Comparison of ENCODE assay signal across 16 cellular contexts in the genomic region with DNA sequence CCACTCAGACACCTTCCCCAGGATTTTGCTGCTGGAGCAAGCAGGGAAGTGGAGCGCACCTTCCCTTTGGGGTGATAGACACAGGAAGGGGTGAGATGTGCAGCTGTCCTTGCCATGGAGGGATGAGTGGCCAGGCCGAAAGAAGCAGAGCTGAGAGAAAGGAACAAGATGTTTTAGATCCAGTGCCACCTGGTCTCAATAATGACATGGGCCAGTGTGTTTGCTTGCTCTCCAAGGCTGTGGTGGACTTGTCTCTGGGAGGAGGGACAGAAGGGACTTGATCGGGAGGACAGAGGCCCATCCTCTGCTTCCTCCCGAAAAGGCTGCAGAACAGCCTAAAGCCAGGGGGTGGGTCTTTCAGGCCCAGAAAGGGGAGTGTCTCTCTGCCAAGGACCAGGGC.
DNase-seq lines count a peak whose midpoint lies in the region; ATAC-seq, FAIRE-seq and TF ChIP-seq lines count a peak whose summit lies in the region.
"Had no signal": no experiment of that assay in that cellular context is flagged by ENCODE, and none has a peak within 500 bp of the region (broad histone marks: within the 10 kb centered on the region; RNA-seq: fewer than 3 reads in every experiment).

No MANE protein-coding gene starts in this region.

- H2BK5ac ChIP-seq in IMR-90 (ENCODE audit: low read depth, low read length, poor library complexity, severe bottlenecking), result no peak overlapping the region

- intact Hi-C loops in IMR-90 (cut with micrococcal nuclease), result no loop called here

- TF ChIP-seq POLR2A in IMR-90 (IDR thresholded peaks at IDR 0.05; ENCODE audit: low read depth, low read length), result no peak

- H3K36me3 Mint-ChIP-seq in stimulated activated effector memory CD8-positive, alpha-beta T cell treated with anti-CD3 and anti-CD28 coated beads, Interleukin-12 subunit alpha, Interleukin-12 subunit beta, amount 100 ng/mL, for 72 hours, result no peaks in the 10 kb centered on the region

- no peak overlapping the region for H3K14ac ChIP-seq in IMR-90 (replicated peaks; ENCODE audit: low read depth, low read length)

- H3K27ac Mint-ChIP-seq in stimulated activated effector memory CD8-positive, alpha-beta T cell treated with anti-CD3 and anti-CD28 coated beads, Interleukin-12 subunit alpha, Interleukin-12 subunit beta, amount 100 ng/mL, for 72 hours, result peak overlapping the region; percentile 70
- H3K27ac Mint-ChIP-seq: HFFc6 had no signal

- H3K9me1 ChIP-seq in IMR-90 (ENCODE audit: insufficient read depth, low read length), result no peaks in the 10 kb centered on the region

- no peak overlapping the region for H2AK9ac ChIP-seq in IMR-90 (replicated peaks; ENCODE audit: low read depth, low read length, poor library complexity)

- BruUV-seq in IMR-90 (replicated peaks; lab: Mats Ljungman, UMichigan), result no TSS peak

- no peak overlapping the region for H2BK15ac ChIP-seq in IMR-90 (ENCODE audit: low read depth, low read length)

- no peak overlapping the region for H2BK120ac ChIP-seq in IMR-90 (ENCODE audit: low read depth, low read length)

- peak; percentile 38 for DNase-seq in GM12865 (ENCODE audit: low read depth)
- DNase-seq in IMR-90, result no peak
- DNase-seq in bronchial epithelial cell (ENCODE audit: low read depth), result no peak
- DNase-seq in stimulated activated effector memory CD8-positive, alpha-beta T cell treated with anti-CD3 and anti-CD28 coated beads, Interleukin-12 subunit alpha, Interleukin-12 subunit beta, amount 100 ng/mL, for 72 hours (ENCODE audit: low spot score in 2 of 2), result no peak
- no peak for DNase-seq in Kasumi-1 (lab: John Stamatoyannopoulos, UW)
- DNase-seq in T-helper 2 cell, result no peak
- DNase-seq in RWPE1 (ENCODE audit: low spot score), result no peak
- DNase-seq: GF-D8, HFFc6, KG1, NCI-H1092 treated with DMSO at 0.1 percent for 48 hours, NCI-H1694, NCI-H774, SW 1271 had no signal

- H3K4me1 Mint-ChIP-seq in stimulated activated effector memory CD8-positive, alpha-beta T cell treated with anti-CD3 and anti-CD28 coated beads, Interleukin-12 subunit alpha, Interleukin-12 subunit beta, amount 100 ng/mL, for 72 hours, result peaks cover 34% of the 10 kb centered on the region

- H3K4me2 ChIP-seq in IMR-90 (ENCODE audit: low read depth, low read length), result no peak overlapping the region

- TF ChIP-seq CTCF in GM12865 (IDR thresholded peaks at IDR 0.05; ENCODE audit: insufficient read depth, low read depth, low read length, missing control alignments), result no peak
- no peak for TF ChIP-seq CTCF in IMR-90 (conservative IDR thresholded peaks at IDR 0.05; ENCODE audit: low read depth, low read length)
- no peak for TF ChIP-seq CTCF in bronchial epithelial cell (IDR thresholded peaks at IDR 0.05; ENCODE audit: insufficient read depth, low read length, severe bottlenecking)
- TF ChIP-seq CTCF in RWPE1 (conservative IDR thresholded peaks at IDR 0.05; ENCODE audit: low read depth), result no peak

- H3K27me3 ChIP-seq in IMR-90 (ENCODE audit: control insufficient read depth, insufficient read depth, low read length) (peaks cover 36% of the 10 kb centered on the region), bronchial epithelial cell (ENCODE audit: control insufficient read depth, insufficient read depth, low read length) (peaks cover 16% of the 10 kb centered on the region)
- H3K27me3 ChIP-seq: SJSA1 had no signal

- no CpG with 5 or more reads among the region's 4 CpGs for WGBS in IMR-90 (ENCODE audit: extremely low coverage in 2 of 2, insufficient read length in 1 of 2), 2 experiments

- no peaks in the 10 kb centered on the region for H3K9me3 Mint-ChIP-seq in stimulated activated effector memory CD8-positive, alpha-beta T cell treated with anti-CD3 and anti-CD28 coated beads, Interleukin-12 subunit alpha, Interleukin-12 subunit beta, amount 100 ng/mL, for 72 hours
- H3K9me3 Mint-ChIP-seq: HFFc6 had no signal

- H3K36me3 ChIP-seq in IMR-90 (ENCODE audit: control insufficient read depth, insufficient read depth, low read length) (no peaks in the 10 kb centered on the region), bronchial epithelial cell (ENCODE audit: control insufficient read depth, insufficient read depth, low read length) (no peaks in the 10 kb centered on the region)
- H3K36me3 ChIP-seq: SJSA1 had no signal

- peaks cover 3% of the 10 kb centered on the region; the same call in 1 of the 2 replicates for H3K4me1 ChIP-seq in IMR-90 (ENCODE audit: control insufficient read depth, insufficient read depth, low read length)

- CTCF ChIA-PET in IMR-90 (lab: Yijun Ruan, JAX), result interaction anchor here (1.0 kb wide), 1 partner anchor 23 kb away, joined by 3 read pairs; no protein-coding TSS in a partner anchor
- CTCF ChIA-PET in RWPE1 (lab: Yijun Ruan, JAX), result interaction anchor here (0.6 kb wide), 1 partner anchor 63 kb away, joined by 4 read pairs; no protein-coding TSS in a partner anchor

- no peaks in the 10 kb centered on the region for H3K79me1 ChIP-seq in IMR-90 (ENCODE audit: low read depth in 1 of 2, low read length in 2 of 2)

- dilution Hi-C loops in IMR-90 (cut with HindIII; ENCODE audit: low sequenced_read_pairs, unreplicated experiment), result no loop called here

- no peak overlapping the region for H3K4me3 Mint-ChIP-seq in stimulated activated effector memory CD8-positive, alpha-beta T cell treated with anti-CD3 and anti-CD28 coated beads, Interleukin-12 subunit alpha, Interleukin-12 subunit beta, amount 100 ng/mL, for 72 hours
- H3K4me3 Mint-ChIP-seq: HFFc6 had no signal

- H4K20me1 ChIP-seq in IMR-90 (ENCODE audit: insufficient read depth, low read length), result no peaks in the 10 kb centered on the region

- H3K4me3 ChIP-seq in GM12865 (ENCODE audit: low read depth, low read length) (peak overlapping the region; percentile 32), IMR-90 (ENCODE audit: insufficient read depth, low read depth, low read length) (no peak overlapping the region), bronchial epithelial cell (ENCODE audit: low read depth, low read length) (no peak overlapping the region)
- H3K4me3 ChIP-seq: SJSA1 had no signal

- peaks cover 3% of the 10 kb centered on the region for H3K9me3 ChIP-seq in IMR-90 (ENCODE audit: control insufficient read depth, insufficient read depth, low read length)
- H3K9me3 ChIP-seq: SJSA1 had no signal

- no peak overlapping the region for H2AK5ac ChIP-seq in IMR-90 (ENCODE audit: low read depth, low read length)

- in situ Hi-C loops in IMR-90 (cut with MboI; ENCODE audit: low sequenced_read_pairs), result no loop called here

- H2AFZ ChIP-seq in IMR-90 (replicated peaks; ENCODE audit: low read length, poor library complexity), result peak overlapping the region; percentile 44

- no peak overlapping the region for H3K56ac ChIP-seq in IMR-90 (ENCODE audit: extremely low read depth, insufficient read depth, low read length)

- peak; percentile 7 for FAIRE-seq in bronchial epithelial cell (lab: Jason Lieb, UNC)
- FAIRE-seq: H1 had no signal

- no peak overlapping the region for H3K27ac ChIP-seq in IMR-90 (ENCODE audit: insufficient read depth, low read length)
- H3K27ac ChIP-seq in RWPE1, result no peak overlapping the region
- H3K27ac ChIP-seq: SJSA1 had no signal

- H3K9ac ChIP-seq in IMR-90 (ENCODE audit: low read depth, low read length), result no peak overlapping the region

- no peak overlapping the region for H3K18ac ChIP-seq in IMR-90 (ENCODE audit: low read depth, low read length)

- H4K91ac ChIP-seq in IMR-90 (ENCODE audit: insufficient read depth, low read depth, low read length), result no peak overlapping the region

- no peak overlapping the region for H3K4ac ChIP-seq in IMR-90 (ENCODE audit: low read depth, low read length)

- POLR2A ChIA-PET in IMR-90 (lab: Charles Lee; ENCODE audit: unreplicated experiment) (no interaction called here), RWPE1 (lab: Yijun Ruan, JAX; ENCODE audit: low non-redundant PET) (interaction anchor here (0.7 kb wide), 1 partner anchor 431 kb away, joined by 3 read pairs; no protein-coding TSS in a partner anchor)

- H4K8ac ChIP-seq in IMR-90 (ENCODE audit: low read depth in 2 of 2, low read length in 2 of 2), result no peak overlapping the region

- TF ChIP-seq RAD21 in IMR-90 (IDR thresholded peaks at IDR 0.05; ENCODE audit: low read length), result no peak

- no peak overlapping the region for H2BK20ac ChIP-seq in IMR-90 (ENCODE audit: low read depth, low read length)

- H3K23ac ChIP-seq in IMR-90 (ENCODE audit: low read depth, low read length), result no peak overlapping the region

- no peak for ATAC-seq in IMR-90 (ENCODE audit: low read depth)
- no peak for ATAC-seq in stimulated activated effector memory CD8-positive, alpha-beta T cell treated with anti-CD3 and anti-CD28 coated beads, Interleukin-12 subunit alpha, Interleukin-12 subunit beta, amount 100 ng/mL, for 72 hours

- H4K5ac ChIP-seq in IMR-90 (ENCODE audit: low read depth, low read length), result no peak overlapping the region

TF ChIP-seq in IMR-90, 13 proteins besides CTCF, POLR2A, EP300 and RAD21 (continues in another document):
- TF ChIP-seq MAZ (IDR thresholded peaks at IDR 0.05; ENCODE audit: borderline replicate concordance, low read depth, low read length), result no peak
- TF ChIP-seq BHLHE40 (IDR thresholded peaks at IDR 0.05; ENCODE audit: low read depth, low read length), result no peak
- TF ChIP-seq, protein P1, sequence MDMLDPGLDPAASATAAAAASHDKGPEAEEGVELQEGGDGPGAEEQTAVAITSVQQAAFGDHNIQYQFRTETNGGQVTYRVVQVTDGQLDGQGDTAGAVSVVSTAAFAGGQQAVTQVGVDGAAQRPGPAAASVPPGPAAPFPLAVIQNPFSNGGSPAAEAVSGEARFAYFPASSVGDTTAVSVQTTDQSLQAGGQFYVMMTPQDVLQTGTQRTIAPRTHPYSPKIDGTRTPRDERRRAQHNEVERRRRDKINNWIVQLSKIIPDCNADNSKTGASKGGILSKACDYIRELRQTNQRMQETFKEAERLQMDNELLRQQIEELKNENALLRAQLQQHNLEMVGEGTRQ (IDR thresholded peaks at IDR 0.05; ENCODE audit: low read depth, low read length), result no peak
- no peak for TF ChIP-seq RCOR1 (IDR thresholded peaks at IDR 0.05; ENCODE audit: insufficient replicate concordance, low read length)
- TF ChIP-seq FOS (IDR thresholded peaks at IDR 0.05; ENCODE audit: low read depth, low read length), result no peak
- TF ChIP-seq SMC3 (IDR thresholded peaks at IDR 0.05; ENCODE audit: low read depth, low read length), result no peak
- no peak for TF ChIP-seq CEBPB (IDR thresholded peaks at IDR 0.05; ENCODE audit: low read depth, low read length)
- TF ChIP-seq MAFK (IDR thresholded peaks at IDR 0.05; ENCODE audit: low read depth, low read length), result no peak
- TF ChIP-seq CHD1 (IDR thresholded peaks at IDR 0.05; ENCODE audit: low read depth, low read length), result no peak
- TF ChIP-seq MXI1 (IDR thresholded peaks at IDR 0.05; ENCODE audit: borderline replicate concordance, low read depth, low read length), result no peak
